ENCODE assay signal across 1 cellular context in the genomic region with DNA sequence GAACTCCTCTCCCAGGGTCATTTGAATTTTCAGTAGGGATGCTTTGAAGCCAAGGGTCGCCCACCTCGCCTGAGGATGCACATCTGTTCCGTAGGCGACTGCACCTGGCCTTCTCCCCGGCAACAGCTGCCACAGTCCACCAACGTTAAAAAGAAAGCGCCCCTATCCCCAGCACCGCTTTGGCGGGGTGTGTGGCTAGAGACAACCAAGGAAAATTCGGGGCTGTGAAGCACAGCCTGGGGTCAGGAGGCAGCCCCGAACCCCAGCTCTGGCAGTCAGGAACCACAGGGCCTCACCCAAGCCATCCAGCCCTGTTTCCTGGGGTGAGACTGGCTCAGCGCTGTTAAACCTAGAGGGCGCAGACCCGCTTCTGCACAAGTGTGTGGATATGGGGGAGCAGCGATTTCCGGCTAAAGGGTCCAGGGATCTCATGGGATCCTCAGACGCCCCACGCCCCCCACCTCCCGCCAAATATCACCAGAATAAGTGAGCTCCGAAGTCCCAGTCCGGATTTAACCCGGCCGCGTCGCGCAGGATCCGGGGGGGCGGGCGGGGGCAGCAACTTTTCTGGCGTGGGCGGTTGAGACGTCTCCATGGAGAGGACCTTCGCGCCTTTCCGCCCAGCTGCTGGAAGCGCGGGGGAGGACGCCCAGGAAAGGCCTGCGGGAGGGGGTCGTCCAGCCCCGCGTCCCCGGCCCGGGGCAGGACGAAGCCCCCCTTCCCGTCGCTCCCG.
A peak's percentile ranks its signal among the peaks of the same experiment; 100 is the strongest.
TF ChIP-seq lines count a peak whose summit lies in the region.

No MANE protein-coding gene starts in this region.

TF ChIP-seq in H1, 55 proteins besides CTCF, POLR2A, EP300 and RAD21:
- TF ChIP-seq, protein P1, sequence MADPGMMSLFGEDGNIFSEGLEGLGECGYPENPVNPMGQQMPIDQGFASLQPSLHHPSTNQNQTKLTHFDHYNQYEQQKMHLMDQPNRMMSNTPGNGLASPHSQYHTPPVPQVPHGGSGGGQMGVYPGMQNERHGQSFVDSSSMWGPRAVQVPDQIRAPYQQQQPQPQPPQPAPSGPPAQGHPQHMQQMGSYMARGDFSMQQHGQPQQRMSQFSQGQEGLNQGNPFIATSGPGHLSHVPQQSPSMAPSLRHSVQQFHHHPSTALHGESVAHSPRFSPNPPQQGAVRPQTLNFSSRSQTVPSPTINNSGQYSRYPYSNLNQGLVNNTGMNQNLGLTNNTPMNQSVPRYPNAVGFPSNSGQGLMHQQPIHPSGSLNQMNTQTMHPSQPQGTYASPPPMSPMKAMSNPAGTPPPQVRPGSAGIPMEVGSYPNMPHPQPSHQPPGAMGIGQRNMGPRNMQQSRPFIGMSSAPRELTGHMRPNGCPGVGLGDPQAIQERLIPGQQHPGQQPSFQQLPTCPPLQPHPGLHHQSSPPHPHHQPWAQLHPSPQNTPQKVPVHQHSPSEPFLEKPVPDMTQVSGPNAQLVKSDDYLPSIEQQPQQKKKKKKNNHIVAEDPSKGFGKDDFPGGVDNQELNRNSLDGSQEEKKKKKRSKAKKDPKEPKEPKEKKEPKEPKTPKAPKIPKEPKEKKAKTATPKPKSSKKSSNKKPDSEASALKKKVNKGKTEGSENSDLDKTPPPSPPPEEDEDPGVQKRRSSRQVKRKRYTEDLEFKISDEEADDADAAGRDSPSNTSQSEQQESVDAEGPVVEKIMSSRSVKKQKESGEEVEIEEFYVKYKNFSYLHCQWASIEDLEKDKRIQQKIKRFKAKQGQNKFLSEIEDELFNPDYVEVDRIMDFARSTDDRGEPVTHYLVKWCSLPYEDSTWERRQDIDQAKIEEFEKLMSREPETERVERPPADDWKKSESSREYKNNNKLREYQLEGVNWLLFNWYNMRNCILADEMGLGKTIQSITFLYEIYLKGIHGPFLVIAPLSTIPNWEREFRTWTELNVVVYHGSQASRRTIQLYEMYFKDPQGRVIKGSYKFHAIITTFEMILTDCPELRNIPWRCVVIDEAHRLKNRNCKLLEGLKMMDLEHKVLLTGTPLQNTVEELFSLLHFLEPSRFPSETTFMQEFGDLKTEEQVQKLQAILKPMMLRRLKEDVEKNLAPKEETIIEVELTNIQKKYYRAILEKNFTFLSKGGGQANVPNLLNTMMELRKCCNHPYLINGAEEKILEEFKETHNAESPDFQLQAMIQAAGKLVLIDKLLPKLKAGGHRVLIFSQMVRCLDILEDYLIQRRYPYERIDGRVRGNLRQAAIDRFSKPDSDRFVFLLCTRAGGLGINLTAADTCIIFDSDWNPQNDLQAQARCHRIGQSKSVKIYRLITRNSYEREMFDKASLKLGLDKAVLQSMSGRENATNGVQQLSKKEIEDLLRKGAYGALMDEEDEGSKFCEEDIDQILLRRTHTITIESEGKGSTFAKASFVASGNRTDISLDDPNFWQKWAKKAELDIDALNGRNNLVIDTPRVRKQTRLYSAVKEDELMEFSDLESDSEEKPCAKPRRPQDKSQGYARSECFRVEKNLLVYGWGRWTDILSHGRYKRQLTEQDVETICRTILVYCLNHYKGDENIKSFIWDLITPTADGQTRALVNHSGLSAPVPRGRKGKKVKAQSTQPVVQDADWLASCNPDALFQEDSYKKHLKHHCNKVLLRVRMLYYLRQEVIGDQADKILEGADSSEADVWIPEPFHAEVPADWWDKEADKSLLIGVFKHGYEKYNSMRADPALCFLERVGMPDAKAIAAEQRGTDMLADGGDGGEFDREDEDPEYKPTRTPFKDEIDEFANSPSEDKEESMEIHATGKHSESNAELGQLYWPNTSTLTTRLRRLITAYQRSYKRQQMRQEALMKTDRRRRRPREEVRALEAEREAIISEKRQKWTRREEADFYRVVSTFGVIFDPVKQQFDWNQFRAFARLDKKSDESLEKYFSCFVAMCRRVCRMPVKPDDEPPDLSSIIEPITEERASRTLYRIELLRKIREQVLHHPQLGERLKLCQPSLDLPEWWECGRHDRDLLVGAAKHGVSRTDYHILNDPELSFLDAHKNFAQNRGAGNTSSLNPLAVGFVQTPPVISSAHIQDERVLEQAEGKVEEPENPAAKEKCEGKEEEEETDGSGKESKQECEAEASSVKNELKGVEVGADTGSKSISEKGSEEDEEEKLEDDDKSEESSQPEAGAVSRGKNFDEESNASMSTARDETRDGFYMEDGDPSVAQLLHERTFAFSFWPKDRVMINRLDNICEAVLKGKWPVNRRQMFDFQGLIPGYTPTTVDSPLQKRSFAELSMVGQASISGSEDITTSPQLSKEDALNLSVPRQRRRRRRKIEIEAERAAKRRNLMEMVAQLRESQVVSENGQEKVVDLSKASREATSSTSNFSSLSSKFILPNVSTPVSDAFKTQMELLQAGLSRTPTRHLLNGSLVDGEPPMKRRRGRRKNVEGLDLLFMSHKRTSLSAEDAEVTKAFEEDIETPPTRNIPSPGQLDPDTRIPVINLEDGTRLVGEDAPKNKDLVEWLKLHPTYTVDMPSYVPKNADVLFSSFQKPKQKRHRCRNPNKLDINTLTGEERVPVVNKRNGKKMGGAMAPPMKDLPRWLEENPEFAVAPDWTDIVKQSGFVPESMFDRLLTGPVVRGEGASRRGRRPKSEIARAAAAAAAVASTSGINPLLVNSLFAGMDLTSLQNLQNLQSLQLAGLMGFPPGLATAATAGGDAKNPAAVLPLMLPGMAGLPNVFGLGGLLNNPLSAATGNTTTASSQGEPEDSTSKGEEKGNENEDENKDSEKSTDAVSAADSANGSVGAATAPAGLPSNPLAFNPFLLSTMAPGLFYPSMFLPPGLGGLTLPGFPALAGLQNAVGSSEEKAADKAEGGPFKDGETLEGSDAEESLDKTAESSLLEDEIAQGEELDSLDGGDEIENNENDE (IDR thresholded peaks at IDR 0.05; ENCODE audit: insufficient replicate concordance, low read length), result no peak
- TF ChIP-seq EZH2 (IDR thresholded peaks at IDR 0.05; ENCODE audit: low read depth, low read length, severe bottlenecking), result peak; percentile 10
- TF ChIP-seq EGR1 (IDR thresholded peaks at IDR 0.05; ENCODE audit: borderline replicate concordance, low read depth, low read length), result peak; percentile 62; the same call in 1 of the 2 replicates
- peak; percentile 42; the same call in 1 of the 2 replicates for TF ChIP-seq RFX5 (IDR thresholded peaks at IDR 0.05; ENCODE audit: borderline replicate concordance, low read depth, low read length)
- no peak for TF ChIP-seq CHD2 (IDR thresholded peaks at IDR 0.05; ENCODE audit: low read length)
- no peak for TF ChIP-seq SIX5 (IDR thresholded peaks at IDR 0.05; ENCODE audit: low read depth, low read length)
